Comparison of ENCODE assay signal across 19 cellular contexts in the genomic region with DNA sequence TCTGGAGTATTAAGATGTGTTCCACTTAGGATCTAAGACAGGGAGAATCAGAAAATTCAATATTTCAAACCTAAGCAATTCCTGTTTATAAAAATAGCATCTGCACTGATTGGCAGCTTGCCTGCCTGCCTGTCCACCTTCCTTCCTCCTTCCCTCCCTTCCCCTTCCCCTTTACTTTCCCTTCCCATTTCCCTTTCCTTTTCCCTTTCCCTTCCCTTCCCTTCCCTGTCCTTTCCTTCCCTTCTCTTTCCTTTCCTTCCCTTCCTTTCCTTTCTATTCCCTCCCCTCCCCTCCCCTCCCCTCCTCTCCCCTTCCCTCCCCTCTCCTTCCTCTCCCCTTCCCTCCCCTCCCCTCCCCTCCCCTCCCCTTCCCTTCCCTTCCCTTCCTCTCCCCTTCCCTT. TPM values are rescaled to one million over a fixed set of nuclear protein-coding genes. Genes with fewer than 3 reads are reported as not detected.
A peak's percentile ranks its signal among the peaks of the same experiment; 100 is the strongest.
DNase-seq lines count a peak whose midpoint lies in the region; ATAC-seq and TF ChIP-seq lines count a peak whose summit lies in the region.
"Had no signal": no experiment of that assay in that cellular context is flagged by ENCODE, and none has a peak within 500 bp of the region (broad histone marks: within the 10 kb centered on the region; RNA-seq: fewer than 3 reads in every experiment).

No MANE protein-coding gene starts in this region.

- TF ChIP-seq CTCF in ascending aorta (IDR thresholded peaks at IDR 0.05): no peak
- no peak for TF ChIP-seq CTCF in thoracic aorta (IDR thresholded peaks at IDR 0.05)

- peaks cover 10 to 29% of the 10 kb centered on the region in 2 donors for H3K4me1 ChIP-seq in ascending aorta
- H3K4me1 ChIP-seq in thoracic aorta (ENCODE audit: control insufficient read depth in 1 of 2, low read depth in 2 of 2): peaks cover 31 to 70% of the 10 kb centered on the region in 2 donors

- no peaks in the 10 kb centered on the region for H3K36me3 ChIP-seq in ascending aorta
- H3K36me3 ChIP-seq in thoracic aorta: no peaks in the 10 kb centered on the region

- intact Hi-C loops in ascending aorta (cut with DNase I): no loop called here

- H3K4me3 ChIP-seq in ascending aorta: no peak overlapping the region
- no peak overlapping the region for H3K4me3 ChIP-seq in thoracic aorta
- H3K4me3 ChIP-seq: GM23248 had no signal

- H3K27me3 ChIP-seq in ascending aorta (no peaks in the 10 kb centered on the region), thoracic aorta (replicated peaks; ENCODE audit: insufficient read depth) (no peaks in the 10 kb centered on the region)

- H3K9me3 ChIP-seq in ascending aorta: no peaks in the 10 kb centered on the region
- no peaks in the 10 kb centered on the region for H3K9me3 ChIP-seq in thoracic aorta

- peak; percentile 38 for DNase-seq in NCI-H69 (lab: John Stamatoyannopoulos, UW)
- DNase-seq in ascending aorta (ENCODE audit: low spot score in 2 of 2): no peak
- no peak for DNase-seq in thoracic aorta (ENCODE audit: low spot score)
- no peak for DNase-seq in activated effector memory CD4-positive, alpha-beta T cell treated with Interleukin-2 at 50 U/mL for 16 hours
- DNase-seq: C1 segment of cervical spinal cord; Calu3; CD4-positive, alpha-beta memory T cell; COR-L47; DMS53; DMS79 treated with DMSO at 0.1 percent for 48 hours; GF-D8; GM23248; H9; HFFc6 had no signal

- peak overlapping the region; percentile 82 to 83 for H3K27ac ChIP-seq in ascending aorta
- peak overlapping the region; percentile 44 to 52 for H3K27ac ChIP-seq in thoracic aorta
- H3K27ac ChIP-seq: GM23248 had no signal

- no peak for ATAC-seq in thoracic aorta (ENCODE audit: insufficient number of reproducible peaks, low FRiP score, low read depth)
- no peak for ATAC-seq in HG03159 (IDR thresholded peaks at IDR 0.05; ENCODE audit: unreplicated experiment)
- no peak for ATAC-seq in GM18907 (IDR thresholded peaks at IDR 0.05; ENCODE audit: unreplicated experiment)
- ATAC-seq: HCT116 had no signal

RNA-seq across cellular contexts. Expression of gene PRDM6, which starts 40.8 kb away (rescaled TPM):
- total RNA-seq in ascending aorta (8.4 TPM), thoracic aorta (10 to 100 TPM; 37.9 to 44.8 TPM)
- total RNA-seq: A673; CD4-positive, alpha-beta memory T cell; G401 had no signal
